Comparison of ENCODE assay signal across 9 cellular contexts in the genomic region with DNA sequence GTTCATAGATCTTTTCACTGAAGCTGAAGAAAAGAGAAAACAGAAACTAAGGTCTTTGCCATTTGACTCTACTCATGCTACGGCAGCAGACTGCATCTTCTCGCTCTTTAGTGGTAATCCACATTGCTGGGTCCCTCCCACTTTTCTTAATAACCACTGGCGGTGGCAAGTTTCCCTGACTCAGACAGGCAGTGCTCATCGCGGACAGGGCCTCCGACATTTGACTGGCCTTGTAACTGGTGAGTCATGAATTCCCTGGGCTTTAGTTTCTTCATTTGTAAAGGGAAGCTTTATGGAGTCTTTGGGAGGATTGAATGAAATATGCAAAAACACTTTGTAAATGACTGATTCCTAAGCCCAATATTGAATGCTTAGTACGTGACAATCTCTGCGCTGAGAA.
DNase-seq lines count a peak whose midpoint lies in the region; ATAC-seq, FAIRE-seq and TF ChIP-seq lines count a peak whose summit lies in the region.
"Had no signal": no experiment of that assay in that cellular context is flagged by ENCODE, and none has a peak within 500 bp of the region (broad histone marks: within the 10 kb centered on the region; RNA-seq: fewer than 3 reads in every experiment).

No MANE protein-coding gene starts in this region.

- TF ChIP-seq CTCF in gastroesophageal sphincter (IDR thresholded peaks at IDR 0.05): no peak

- FAIRE-seq in H54 (lab: Jason Lieb, UNC): peak; percentile 98

- no peak overlapping the region for H3K27ac ChIP-seq in gastroesophageal sphincter

- DNase-seq in H54 (ENCODE audit: insufficient read length, low spot score): peak; percentile 36
- DNase-seq in SK-MEL-5 (ENCODE audit: low read depth, low spot score): peak; percentile 8
- peak; percentile 89 for DNase-seq in skeletal muscle cell (ENCODE audit: low read depth)
- no peak for DNase-seq in SIG-M5 (lab: John Stamatoyannopoulos, UW)
- DNase-seq in stimulated activated CD4-positive, alpha-beta T cell treated with anti-CD3 and anti-CD28 coated beads, Interleukin-12 subunit alpha, Interleukin-12 subunit beta, amount 100 ng/mL, for 4 hours: no peak
- DNase-seq: NCI-H1436 treated with DMSO at 0.1 percent for 48 hours had no signal

- no peak for TF ChIP-seq EP300 in gastroesophageal sphincter (IDR thresholded peaks at IDR 0.05)

- no peaks in the 10 kb centered on the region for H3K4me1 ChIP-seq in gastroesophageal sphincter

- no peaks in the 10 kb centered on the region for H3K36me3 ChIP-seq in gastroesophageal sphincter

- 45 to 69% methylated on average over 8 of the region's 8 CpGs for WGBS in gastroesophageal sphincter (ENCODE audit: low coverage in 1 of 2), 2 donors

- no peaks in the 10 kb centered on the region for H3K9me3 ChIP-seq in gastroesophageal sphincter

- peak; percentile 82 for ATAC-seq in gastroesophageal sphincter
- ATAC-seq in GM21381 (IDR thresholded peaks at IDR 0.05; ENCODE audit: unreplicated experiment): no peak
- ATAC-seq in HG03469 (IDR thresholded peaks at IDR 0.05; ENCODE audit: unreplicated experiment): no peak

- TF ChIP-seq POLR2A in H54 (IDR thresholded peaks at IDR 0.05; ENCODE audit: low read depth, low read length) (no peak), gastroesophageal sphincter (IDR thresholded peaks at IDR 0.05) (no peak)

- in situ Hi-C loops in SK-MEL-5 (cut with HindIII; ENCODE audit: low pct_unique_long_range_greater_than_20kb, low sequenced_read_pairs): no loop called here

- H3K27me3 ChIP-seq in gastroesophageal sphincter: no peaks in the 10 kb centered on the region

- H3K4me3 ChIP-seq in gastroesophageal sphincter (no peak overlapping the region), skeletal muscle cell (ENCODE audit: low read depth, low read length) (no peak overlapping the region)

Comparison
In these comparisons a context has a peak if more than half of its experiments do, and no peak if none do; other contexts are left out.
1. DNase-seq: peak in H54 (single experiment), SK-MEL-5 (single experiment) and skeletal muscle cell (single experiment); none in SIG-M5 (single experiment) and stimulated activated CD4-positive, alpha-beta T cell treated with anti-CD3 and anti-CD28 coated beads, Interleukin-12 subunit alpha, Interleukin-12 subunit beta, amount 100 ng/mL, for 4 hours (single experiment).